Comparison of ENCODE assay signal across 8 cellular contexts in genomic region chr22:35299717-35300497, GRCh38. TPM values are rescaled to one million over a fixed set of nuclear protein-coding genes. Genes with fewer than 3 reads are reported as not detected.
DNase-seq lines count a peak whose midpoint lies in the region; ATAC-seq and TF ChIP-seq lines count a peak whose summit lies in the region.

Gene TOM1, plus strand, starts transcription at chr22:35299894. Its CDS starts 35 bp downstream, at chr22:35299929.

- H3K36me3 ChIP-seq in adipocyte (ENCODE audit: control insufficient read depth, insufficient read depth, low read length, severe bottlenecking): peaks cover 20% of the 10 kb centered on the region
- H3K36me3 ChIP-seq in cardiac muscle cell: peaks cover 3% of the 10 kb centered on the region
- no peaks in the 10 kb centered on the region for H3K36me3 ChIP-seq in parathyroid adenoma (ENCODE audit: control insufficient read depth, insufficient read depth, low read length)
- peaks cover 0 to 4% (median 0%) of the 10 kb centered on the region in 3 donors for H3K36me3 ChIP-seq in tibial nerve

- TF ChIP-seq POLR2A in tibial nerve (IDR thresholded peaks at IDR 0.05): peak; percentile 73 to 95

- peak within 1 kb of the TSS; percentile 96 for H3K9ac ChIP-seq in adipocyte (ENCODE audit: low read length)
- peak within 1 kb of the TSS; percentile 67 for H3K9ac ChIP-seq in parathyroid adenoma

- H2AFZ ChIP-seq in parathyroid adenoma: peak within 1 kb of the TSS; percentile 91

- peak; percentile 96 for ATAC-seq in HG02798 (IDR thresholded peaks at IDR 0.05; ENCODE audit: poor library complexity, unreplicated experiment)

- H3K4me2 ChIP-seq in parathyroid adenoma (ENCODE audit: low read length): peak within 1 kb of the TSS; percentile 88

- TF ChIP-seq EP300 in tibial nerve (IDR thresholded peaks at IDR 0.05): peak; percentile 82 to 96

- whole genome bisulfite sequencing in tibial nerve, 2 donors: 0% methylated on average over 41 to 56 of the region's 59 CpGs

- H3K27me3 ChIP-seq in adipocyte (replicated peaks; ENCODE audit: control insufficient read depth, insufficient read depth, low read length) (no peaks in the 10 kb centered on the region), cardiac muscle cell (no peaks in the 10 kb centered on the region), parathyroid adenoma (ENCODE audit: control insufficient read depth, insufficient read depth, low read length) (no peaks in the 10 kb centered on the region), tibial nerve (no peaks in the 10 kb centered on the region)

- H3K4me1 ChIP-seq in adipocyte (ENCODE audit: control insufficient read depth, insufficient read depth, low read length) (peaks cover 21% of the 10 kb centered on the region), cardiac muscle cell (ENCODE audit: low read depth) (peaks cover 12% of the 10 kb centered on the region), parathyroid adenoma (no peaks in the 10 kb centered on the region), tibial nerve (peaks cover 0 to 25% (median 14%) of the 10 kb centered on the region in 4 donors)

- H3K4me3 ChIP-seq in GM12865 (ENCODE audit: low read depth, low read length): peak within 1 kb of the TSS; percentile 78
- H3K4me3 ChIP-seq in adipocyte (ENCODE audit: low read length): peak within 1 kb of the TSS; percentile 88
- H3K4me3 ChIP-seq in cardiac muscle cell: peak within 1 kb of the TSS; percentile 64
- H3K4me3 ChIP-seq in parathyroid adenoma (ENCODE audit: low read depth, low read length): peak within 1 kb of the TSS; percentile 98
- H3K4me3 ChIP-seq in tibial nerve: peak within 1 kb of the TSS; percentile 83 to 97 (median 86)

- no peak for TF ChIP-seq CTCF in GM12865 (IDR thresholded peaks at IDR 0.05; ENCODE audit: insufficient read depth, low read depth, low read length, missing control alignments)
- TF ChIP-seq CTCF in cardiac muscle cell (IDR thresholded peaks at IDR 0.05; ENCODE audit: low read depth, low read length): no peak
- TF ChIP-seq CTCF in parathyroid adenoma (IDR thresholded peaks at IDR 0.05): no peak
- TF ChIP-seq CTCF in tibial nerve (IDR thresholded peaks at IDR 0.05): peak in 1 of 5 experiments; percentile 49

- DNase-seq in GM12865 (ENCODE audit: low read depth) (peak; percentile 99), NCI-H1436 (lab: John Stamatoyannopoulos, UW) (peak; percentile 95), T follicular helper cell (ENCODE audit: low read depth) (peak; percentile 97), adipocyte (ENCODE audit: low read depth) (peak; percentile 99), cardiac muscle cell (ENCODE audit: low read depth in 1 of 2, low spot score in 1 of 2) (peak; percentile 98 to 99), tibial nerve (ENCODE audit: low spot score in 2 of 2) (peak; percentile 92 to 99)

- no peaks in the 10 kb centered on the region for H3K9me3 ChIP-seq in adipocyte (ENCODE audit: control insufficient read depth, low read length)
- no peaks in the 10 kb centered on the region for H3K9me3 ChIP-seq in cardiac muscle cell (ENCODE audit: low read depth)
- H3K9me3 ChIP-seq in parathyroid adenoma (ENCODE audit: control insufficient read depth, low read length): no peaks in the 10 kb centered on the region
- H3K9me3 ChIP-seq in tibial nerve: no peaks in the 10 kb centered on the region

- H3K79me2 ChIP-seq in parathyroid adenoma: peaks cover 19% of the 10 kb centered on the region

- H3K27ac ChIP-seq in cardiac muscle cell: peak within 1 kb of the TSS; percentile 92
- H3K27ac ChIP-seq in parathyroid adenoma: peak within 1 kb of the TSS; percentile 93
- H3K27ac ChIP-seq in tibial nerve: peak within 1 kb of the TSS; percentile 89 to 99 (median 98)

RNA-seq across cellular contexts. Expression of gene TOM1, which starts in this region (rescaled TPM):
- total RNA-seq in cardiac muscle cell: 66.3 and 107 TPM in 2 replicates
- 76.2 and 84.9 TPM in 2 replicates for polyA plus RNA-seq in cardiac muscle cell
- 100 to 1,000 TPM in 1 of 4 donors, 10 to 100 TPM in 3; 64.7 to 114 (median 86.5) TPM for total RNA-seq in tibial nerve

Comparison
In these comparisons a context has a peak if more than half of its experiments do, and no peak if none do; other contexts are left out.
1. Peak in every context shown above with its lines: DNase-seq, ATAC-seq, H3K4me3 ChIP-seq and H3K27ac ChIP-seq.